In the genomic region with DNA sequence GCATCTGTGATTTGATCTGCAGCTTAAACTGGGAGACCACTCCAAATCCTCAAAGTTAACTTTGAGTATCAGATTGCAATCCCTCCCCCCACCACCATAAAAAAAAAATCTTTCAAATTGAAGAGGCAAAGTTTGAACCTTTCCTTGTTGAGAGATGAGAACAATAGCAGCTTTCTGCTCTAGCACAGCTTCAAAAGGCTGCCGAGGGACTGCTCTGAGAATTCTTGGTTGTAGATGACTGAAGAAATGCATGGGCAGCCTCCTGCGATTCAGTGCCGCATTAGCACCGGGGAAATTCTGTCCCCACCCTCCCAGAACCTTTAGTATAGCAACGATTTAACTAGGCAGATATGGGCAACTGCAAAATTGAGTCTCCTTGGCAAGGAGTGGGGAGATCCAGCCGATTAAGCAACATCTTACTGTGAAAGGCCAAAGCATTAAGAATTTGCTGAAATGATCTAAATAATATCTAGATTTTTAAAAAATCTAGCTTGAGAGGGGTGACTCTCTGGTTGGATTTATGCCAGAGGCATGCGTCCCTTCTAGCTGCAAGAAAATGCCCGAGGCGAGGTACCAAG, we compare ENCODE assay signal across 1 cellular context.
TF ChIP-seq lines count a peak whose summit lies in the region.

No MANE protein-coding gene starts in this region.

TF ChIP-seq in HepG2, 621 proteins besides CTCF, POLR2A, EP300 and RAD21 (continued from another document and continues in another):
- TF ChIP-seq ZNF451 (CRISPR knock-in tag; IDR thresholded peaks at IDR 0.05) (no peak), SOX13 (IDR thresholded peaks at IDR 0.05) (no peak), SOX13 (CRISPR knock-in tag; conservative IDR thresholded peaks at IDR 0.05 in 1 of 2, IDR thresholded peaks at IDR 0.05 in 1 of 2) (peak in 1 of 2 experiments; percentile 59; a peak in 2 of 4 replicates), ZNF333 (CRISPR knock-in tag; IDR thresholded peaks at IDR 0.05; ENCODE audit: borderline replicate concordance) (no peak), ZNF598 (CRISPR knock-in tag; IDR thresholded peaks at IDR 0.05; ENCODE audit: borderline replicate concordance) (no peak), JARID2 (CRISPR knock-in tag; IDR thresholded peaks at IDR 0.05; ENCODE audit: insufficient replicate concordance) (no peak), ZBTB7B (CRISPR knock-in tag; IDR thresholded peaks at IDR 0.05) (no peak), FOXK2 (IDR thresholded peaks at IDR 0.05) (no peak), FOXC1 (CRISPR knock-in tag; IDR thresholded peaks at IDR 0.05; ENCODE audit: borderline replicate concordance) (no peak), NFYB (CRISPR knock-in tag; IDR thresholded peaks at IDR 0.05) (no peak), SIN3B (IDR thresholded peaks at IDR 0.05; ENCODE audit: low read length) (no peak), HHEX (CRISPR knock-in tag; IDR thresholded peaks at IDR 0.05) (no peak), SAFB2 (CRISPR knock-in tag; IDR thresholded peaks at IDR 0.05; ENCODE audit: borderline replicate concordance, low read depth) (no peak), ZNF460 (CRISPR knock-in tag; IDR thresholded peaks at IDR 0.05; ENCODE audit: borderline replicate concordance) (no peak), CENPX (CRISPR knock-in tag; IDR thresholded peaks at IDR 0.05) (no peak), KLF13 (CRISPR knock-in tag; IDR thresholded peaks at IDR 0.05) (no peak), RFX3 (CRISPR knock-in tag; IDR thresholded peaks at IDR 0.05) (no peak), ZNF101 (CRISPR knock-in tag; IDR thresholded peaks at IDR 0.05; ENCODE audit: borderline replicate concordance, low read depth) (no peak), ATF1 (CRISPR knock-in tag; IDR thresholded peaks at IDR 0.05) (no peak), NFIC (IDR thresholded peaks at IDR 0.05; ENCODE audit: low read length) (peak; percentile 43; the same call in 1 of the 2 replicates)
- TF ChIP-seq, protein P1, sequence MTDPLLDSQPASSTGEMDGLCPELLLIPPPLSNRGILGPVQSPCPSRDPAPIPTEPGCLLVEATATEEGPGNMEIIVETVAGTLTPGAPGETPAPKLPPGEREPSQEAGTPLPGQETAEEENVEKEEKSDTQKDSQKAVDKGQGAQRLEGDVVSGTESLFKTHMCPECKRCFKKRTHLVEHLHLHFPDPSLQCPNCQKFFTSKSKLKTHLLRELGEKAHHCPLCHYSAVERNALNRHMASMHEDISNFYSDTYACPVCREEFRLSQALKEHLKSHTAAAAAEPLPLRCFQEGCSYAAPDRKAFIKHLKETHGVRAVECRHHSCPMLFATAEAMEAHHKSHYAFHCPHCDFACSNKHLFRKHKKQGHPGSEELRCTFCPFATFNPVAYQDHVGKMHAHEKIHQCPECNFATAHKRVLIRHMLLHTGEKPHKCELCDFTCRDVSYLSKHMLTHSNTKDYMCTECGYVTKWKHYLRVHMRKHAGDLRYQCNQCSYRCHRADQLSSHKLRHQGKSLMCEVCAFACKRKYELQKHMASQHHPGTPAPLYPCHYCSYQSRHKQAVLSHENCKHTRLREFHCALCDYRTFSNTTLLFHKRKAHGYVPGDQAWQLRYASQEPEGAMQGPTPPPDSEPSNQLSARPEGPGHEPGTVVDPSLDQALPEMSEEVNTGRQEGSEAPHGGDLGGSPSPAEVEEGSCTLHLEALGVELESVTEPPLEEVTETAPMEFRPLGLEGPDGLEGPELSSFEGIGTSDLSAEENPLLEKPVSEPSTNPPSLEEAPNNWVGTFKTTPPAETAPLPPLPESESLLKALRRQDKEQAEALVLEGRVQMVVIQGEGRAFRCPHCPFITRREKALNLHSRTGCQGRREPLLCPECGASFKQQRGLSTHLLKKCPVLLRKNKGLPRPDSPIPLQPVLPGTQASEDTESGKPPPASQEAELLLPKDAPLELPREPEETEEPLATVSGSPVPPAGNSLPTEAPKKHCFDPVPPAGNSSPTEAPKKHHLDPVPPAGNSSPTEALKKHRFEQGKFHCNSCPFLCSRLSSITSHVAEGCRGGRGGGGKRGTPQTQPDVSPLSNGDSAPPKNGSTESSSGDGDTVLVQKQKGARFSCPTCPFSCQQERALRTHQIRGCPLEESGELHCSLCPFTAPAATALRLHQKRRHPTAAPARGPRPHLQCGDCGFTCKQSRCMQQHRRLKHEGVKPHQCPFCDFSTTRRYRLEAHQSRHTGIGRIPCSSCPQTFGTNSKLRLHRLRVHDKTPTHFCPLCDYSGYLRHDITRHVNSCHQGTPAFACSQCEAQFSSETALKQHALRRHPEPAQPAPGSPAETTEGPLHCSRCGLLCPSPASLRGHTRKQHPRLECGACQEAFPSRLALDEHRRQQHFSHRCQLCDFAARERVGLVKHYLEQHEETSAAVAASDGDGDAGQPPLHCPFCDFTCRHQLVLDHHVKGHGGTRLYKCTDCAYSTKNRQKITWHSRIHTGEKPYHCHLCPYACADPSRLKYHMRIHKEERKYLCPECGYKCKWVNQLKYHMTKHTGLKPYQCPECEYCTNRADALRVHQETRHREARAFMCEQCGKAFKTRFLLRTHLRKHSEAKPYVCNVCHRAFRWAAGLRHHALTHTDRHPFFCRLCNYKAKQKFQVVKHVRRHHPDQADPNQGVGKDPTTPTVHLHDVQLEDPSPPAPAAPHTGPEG (CRISPR knock-in tag; IDR thresholded peaks at IDR 0.05): no peak
- TF ChIP-seq, protein P2, sequence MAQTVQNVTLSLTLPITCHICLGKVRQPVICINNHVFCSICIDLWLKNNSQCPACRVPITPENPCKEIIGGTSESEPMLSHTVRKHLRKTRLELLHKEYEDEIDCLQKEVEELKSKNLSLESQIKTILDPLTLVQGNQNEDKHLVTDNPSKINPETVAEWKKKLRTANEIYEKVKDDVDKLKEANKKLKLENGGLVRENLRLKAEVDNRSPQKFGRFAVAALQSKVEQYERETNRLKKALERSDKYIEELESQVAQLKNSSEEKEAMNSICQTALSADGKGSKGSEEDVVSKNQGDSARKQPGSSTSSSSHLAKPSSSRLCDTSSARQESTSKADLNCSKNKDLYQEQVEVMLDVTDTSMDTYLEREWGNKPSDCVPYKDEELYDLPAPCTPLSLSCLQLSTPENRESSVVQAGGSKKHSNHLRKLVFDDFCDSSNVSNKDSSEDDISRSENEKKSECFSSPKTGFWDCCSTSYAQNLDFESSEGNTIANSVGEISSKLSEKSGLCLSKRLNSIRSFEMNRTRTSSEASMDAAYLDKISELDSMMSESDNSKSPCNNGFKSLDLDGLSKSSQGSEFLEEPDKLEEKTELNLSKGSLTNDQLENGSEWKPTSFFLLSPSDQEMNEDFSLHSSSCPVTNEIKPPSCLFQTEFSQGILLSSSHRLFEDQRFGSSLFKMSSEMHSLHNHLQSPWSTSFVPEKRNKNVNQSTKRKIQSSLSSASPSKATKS (CRISPR knock-in tag; IDR thresholded peaks at IDR 0.05): no peak
- TF ChIP-seq, protein P3, sequence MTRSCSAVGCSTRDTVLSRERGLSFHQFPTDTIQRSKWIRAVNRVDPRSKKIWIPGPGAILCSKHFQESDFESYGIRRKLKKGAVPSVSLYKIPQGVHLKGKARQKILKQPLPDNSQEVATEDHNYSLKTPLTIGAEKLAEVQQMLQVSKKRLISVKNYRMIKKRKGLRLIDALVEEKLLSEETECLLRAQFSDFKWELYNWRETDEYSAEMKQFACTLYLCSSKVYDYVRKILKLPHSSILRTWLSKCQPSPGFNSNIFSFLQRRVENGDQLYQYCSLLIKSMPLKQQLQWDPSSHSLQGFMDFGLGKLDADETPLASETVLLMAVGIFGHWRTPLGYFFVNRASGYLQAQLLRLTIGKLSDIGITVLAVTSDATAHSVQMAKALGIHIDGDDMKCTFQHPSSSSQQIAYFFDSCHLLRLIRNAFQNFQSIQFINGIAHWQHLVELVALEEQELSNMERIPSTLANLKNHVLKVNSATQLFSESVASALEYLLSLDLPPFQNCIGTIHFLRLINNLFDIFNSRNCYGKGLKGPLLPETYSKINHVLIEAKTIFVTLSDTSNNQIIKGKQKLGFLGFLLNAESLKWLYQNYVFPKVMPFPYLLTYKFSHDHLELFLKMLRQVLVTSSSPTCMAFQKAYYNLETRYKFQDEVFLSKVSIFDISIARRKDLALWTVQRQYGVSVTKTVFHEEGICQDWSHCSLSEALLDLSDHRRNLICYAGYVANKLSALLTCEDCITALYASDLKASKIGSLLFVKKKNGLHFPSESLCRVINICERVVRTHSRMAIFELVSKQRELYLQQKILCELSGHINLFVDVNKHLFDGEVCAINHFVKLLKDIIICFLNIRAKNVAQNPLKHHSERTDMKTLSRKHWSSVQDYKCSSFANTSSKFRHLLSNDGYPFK (CRISPR knock-in tag; IDR thresholded peaks at IDR 0.05; ENCODE audit: borderline replicate concordance): no peak
- TF ChIP-seq, protein P4, sequence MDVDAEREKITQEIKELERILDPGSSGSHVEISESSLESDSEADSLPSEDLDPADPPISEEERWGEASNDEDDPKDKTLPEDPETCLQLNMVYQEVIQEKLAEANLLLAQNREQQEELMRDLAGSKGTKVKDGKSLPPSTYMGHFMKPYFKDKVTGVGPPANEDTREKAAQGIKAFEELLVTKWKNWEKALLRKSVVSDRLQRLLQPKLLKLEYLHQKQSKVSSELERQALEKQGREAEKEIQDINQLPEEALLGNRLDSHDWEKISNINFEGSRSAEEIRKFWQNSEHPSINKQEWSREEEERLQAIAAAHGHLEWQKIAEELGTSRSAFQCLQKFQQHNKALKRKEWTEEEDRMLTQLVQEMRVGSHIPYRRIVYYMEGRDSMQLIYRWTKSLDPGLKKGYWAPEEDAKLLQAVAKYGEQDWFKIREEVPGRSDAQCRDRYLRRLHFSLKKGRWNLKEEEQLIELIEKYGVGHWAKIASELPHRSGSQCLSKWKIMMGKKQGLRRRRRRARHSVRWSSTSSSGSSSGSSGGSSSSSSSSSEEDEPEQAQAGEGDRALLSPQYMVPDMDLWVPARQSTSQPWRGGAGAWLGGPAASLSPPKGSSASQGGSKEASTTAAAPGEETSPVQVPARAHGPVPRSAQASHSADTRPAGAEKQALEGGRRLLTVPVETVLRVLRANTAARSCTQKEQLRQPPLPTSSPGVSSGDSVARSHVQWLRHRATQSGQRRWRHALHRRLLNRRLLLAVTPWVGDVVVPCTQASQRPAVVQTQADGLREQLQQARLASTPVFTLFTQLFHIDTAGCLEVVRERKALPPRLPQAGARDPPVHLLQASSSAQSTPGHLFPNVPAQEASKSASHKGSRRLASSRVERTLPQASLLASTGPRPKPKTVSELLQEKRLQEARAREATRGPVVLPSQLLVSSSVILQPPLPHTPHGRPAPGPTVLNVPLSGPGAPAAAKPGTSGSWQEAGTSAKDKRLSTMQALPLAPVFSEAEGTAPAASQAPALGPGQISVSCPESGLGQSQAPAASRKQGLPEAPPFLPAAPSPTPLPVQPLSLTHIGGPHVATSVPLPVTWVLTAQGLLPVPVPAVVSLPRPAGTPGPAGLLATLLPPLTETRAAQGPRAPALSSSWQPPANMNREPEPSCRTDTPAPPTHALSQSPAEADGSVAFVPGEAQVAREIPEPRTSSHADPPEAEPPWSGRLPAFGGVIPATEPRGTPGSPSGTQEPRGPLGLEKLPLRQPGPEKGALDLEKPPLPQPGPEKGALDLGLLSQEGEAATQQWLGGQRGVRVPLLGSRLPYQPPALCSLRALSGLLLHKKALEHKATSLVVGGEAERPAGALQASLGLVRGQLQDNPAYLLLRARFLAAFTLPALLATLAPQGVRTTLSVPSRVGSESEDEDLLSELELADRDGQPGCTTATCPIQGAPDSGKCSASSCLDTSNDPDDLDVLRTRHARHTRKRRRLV (CRISPR knock-in tag; IDR thresholded peaks at IDR 0.05): no peak
- TF ChIP-seq, protein P5, sequence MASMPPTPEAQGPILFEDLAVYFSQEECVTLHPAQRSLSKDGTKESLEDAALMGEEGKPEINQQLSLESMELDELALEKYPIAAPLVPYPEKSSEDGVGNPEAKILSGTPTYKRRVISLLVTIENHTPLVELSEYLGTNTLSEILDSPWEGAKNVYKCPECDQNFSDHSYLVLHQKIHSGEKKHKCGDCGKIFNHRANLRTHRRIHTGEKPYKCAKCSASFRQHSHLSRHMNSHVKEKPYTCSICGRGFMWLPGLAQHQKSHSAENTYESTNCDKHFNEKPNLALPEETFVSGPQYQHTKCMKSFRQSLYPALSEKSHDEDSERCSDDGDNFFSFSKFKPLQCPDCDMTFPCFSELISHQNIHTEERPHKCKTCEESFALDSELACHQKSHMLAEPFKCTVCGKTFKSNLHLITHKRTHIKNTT (CRISPR knock-in tag; IDR thresholded peaks at IDR 0.05): no peak
- TF ChIP-seq, protein P6, sequence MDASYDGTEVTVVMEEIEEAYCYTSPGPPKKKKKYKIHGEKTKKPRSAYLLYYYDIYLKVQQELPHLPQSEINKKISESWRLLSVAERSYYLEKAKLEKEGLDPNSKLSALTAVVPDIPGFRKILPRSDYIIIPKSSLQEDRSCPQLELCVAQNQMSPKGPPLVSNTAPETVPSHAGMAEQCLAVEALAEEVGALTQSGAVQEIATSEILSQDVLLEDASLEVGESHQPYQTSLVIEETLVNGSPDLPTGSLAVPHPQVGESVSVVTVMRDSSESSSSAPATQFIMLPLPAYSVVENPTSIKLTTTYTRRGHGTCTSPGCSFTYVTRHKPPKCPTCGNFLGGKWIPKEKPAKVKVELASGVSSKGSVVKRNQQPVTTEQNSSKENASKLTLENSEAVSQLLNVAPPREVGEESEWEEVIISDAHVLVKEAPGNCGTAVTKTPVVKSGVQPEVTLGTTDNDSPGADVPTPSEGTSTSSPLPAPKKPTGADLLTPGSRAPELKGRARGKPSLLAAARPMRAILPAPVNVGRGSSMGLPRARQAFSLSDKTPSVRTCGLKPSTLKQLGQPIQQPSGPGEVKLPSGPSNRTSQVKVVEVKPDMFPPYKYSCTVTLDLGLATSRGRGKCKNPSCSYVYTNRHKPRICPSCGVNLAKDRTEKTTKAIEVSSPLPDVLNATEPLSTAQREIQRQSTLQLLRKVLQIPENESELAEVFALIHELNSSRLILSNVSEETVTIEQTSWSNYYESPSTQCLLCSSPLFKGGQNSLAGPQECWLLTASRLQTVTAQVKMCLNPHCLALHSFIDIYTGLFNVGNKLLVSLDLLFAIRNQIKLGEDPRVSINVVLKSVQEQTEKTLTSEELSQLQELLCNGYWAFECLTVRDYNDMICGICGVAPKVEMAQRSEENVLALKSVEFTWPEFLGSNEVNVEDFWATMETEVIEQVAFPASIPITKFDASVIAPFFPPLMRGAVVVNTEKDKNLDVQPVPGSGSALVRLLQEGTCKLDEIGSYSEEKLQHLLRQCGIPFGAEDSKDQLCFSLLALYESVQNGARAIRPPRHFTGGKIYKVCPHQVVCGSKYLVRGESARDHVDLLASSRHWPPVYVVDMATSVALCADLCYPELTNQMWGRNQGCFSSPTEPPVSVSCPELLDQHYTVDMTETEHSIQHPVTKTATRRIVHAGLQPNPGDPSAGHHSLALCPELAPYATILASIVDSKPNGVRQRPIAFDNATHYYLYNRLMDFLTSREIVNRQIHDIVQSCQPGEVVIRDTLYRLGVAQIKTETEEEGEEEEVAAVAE (CRISPR knock-in tag; IDR thresholded peaks at IDR 0.05; ENCODE audit: borderline replicate concordance): no peak
- TF ChIP-seq, protein P7, sequence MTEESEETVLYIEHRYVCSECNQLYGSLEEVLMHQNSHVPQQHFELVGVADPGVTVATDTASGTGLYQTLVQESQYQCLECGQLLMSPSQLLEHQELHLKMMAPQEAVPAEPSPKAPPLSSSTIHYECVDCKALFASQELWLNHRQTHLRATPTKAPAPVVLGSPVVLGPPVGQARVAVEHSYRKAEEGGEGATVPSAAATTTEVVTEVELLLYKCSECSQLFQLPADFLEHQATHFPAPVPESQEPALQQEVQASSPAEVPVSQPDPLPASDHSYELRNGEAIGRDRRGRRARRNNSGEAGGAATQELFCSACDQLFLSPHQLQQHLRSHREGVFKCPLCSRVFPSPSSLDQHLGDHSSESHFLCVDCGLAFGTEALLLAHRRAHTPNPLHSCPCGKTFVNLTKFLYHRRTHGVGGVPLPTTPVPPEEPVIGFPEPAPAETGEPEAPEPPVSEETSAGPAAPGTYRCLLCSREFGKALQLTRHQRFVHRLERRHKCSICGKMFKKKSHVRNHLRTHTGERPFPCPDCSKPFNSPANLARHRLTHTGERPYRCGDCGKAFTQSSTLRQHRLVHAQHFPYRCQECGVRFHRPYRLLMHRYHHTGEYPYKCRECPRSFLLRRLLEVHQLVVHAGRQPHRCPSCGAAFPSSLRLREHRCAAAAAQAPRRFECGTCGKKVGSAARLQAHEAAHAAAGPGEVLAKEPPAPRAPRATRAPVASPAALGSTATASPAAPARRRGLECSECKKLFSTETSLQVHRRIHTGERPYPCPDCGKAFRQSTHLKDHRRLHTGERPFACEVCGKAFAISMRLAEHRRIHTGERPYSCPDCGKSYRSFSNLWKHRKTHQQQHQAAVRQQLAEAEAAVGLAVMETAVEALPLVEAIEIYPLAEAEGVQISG (CRISPR knock-in tag; IDR thresholded peaks at IDR 0.05): no peak
